8 cellular contexts compared by ENCODE assay signal in the genomic region with DNA sequence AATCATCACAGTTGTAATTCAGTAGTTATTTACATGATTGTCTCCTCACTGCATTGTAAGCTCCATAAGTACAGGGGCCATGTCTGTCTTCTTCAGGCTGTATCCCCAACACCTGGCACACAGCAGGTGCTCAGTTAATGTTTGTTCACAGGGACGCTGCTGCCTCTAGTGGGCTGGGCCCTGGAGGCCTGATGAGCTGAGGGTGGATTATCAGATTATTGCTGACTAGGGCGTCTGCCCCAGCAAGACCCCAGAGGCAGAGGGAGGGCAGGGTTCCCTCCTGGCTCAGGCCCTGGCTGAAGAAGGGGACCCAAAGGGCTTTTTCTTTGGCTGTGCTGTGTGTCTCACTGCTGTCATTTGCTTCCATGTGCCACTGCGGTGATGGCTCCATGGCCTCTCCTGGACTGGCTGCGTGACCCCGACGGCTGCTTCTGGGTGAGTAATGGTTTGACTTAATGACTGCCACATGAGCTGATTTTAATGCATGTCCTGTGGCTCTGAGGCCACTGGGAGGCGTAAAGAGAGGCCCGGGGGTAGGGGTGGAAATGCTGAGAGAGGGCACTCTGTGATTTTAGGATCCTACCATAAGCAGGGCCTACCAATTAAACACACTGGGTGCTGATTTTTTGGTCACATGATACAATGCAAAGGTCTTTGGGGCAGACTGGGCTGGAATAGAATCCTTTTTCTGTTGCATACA. TPM values are rescaled to one million over a fixed set of nuclear protein-coding genes. Genes with fewer than 3 reads are reported as not detected.
DNase-seq lines count a peak whose midpoint lies in the region; ATAC-seq and TF ChIP-seq lines count a peak whose summit lies in the region.

No MANE protein-coding gene starts in this region.

- peaks cover 15% of the 10 kb centered on the region for H3K4me1 ChIP-seq in CD4-positive, CD25-positive, alpha-beta regulatory T cell (ENCODE audit: control insufficient read depth, insufficient read depth, low read length, poor library complexity, severe bottlenecking)
- H3K4me1 ChIP-seq in HCT116 (ENCODE audit: control insufficient read depth in 1 of 2, insufficient read depth in 2 of 2, low read length in 2 of 2): peaks cover 4 to 5% of the 10 kb centered on the region in 2 experiments; a peak in 2 of 4 replicates

- H3K9me2 ChIP-seq in HCT116 (ENCODE audit: insufficient read depth): no peaks in the 10 kb centered on the region

- H3K4me1 Mint-ChIP-seq in CD4-positive, CD25-positive, alpha-beta regulatory T cell: peaks cover 0 to 55% (median 41%) of the 10 kb centered on the region in 4 donors
- H3K4me1 Mint-ChIP-seq in activated CD4-positive, alpha-beta T cell treated with anti-CD3 and anti-CD28 coated beads, Interleukin-2, amount 10 ng/mL, durations not matched to agents 7 days and 5 days: peaks cover 39% of the 10 kb centered on the region

- peak; percentile 56 for TF ChIP-seq RAD21 in HCT116 (IDR thresholded peaks at IDR 0.05; ENCODE audit: low read depth)

- no peaks in the 10 kb centered on the region for H3K27me3 ChIP-seq in CD4-positive, CD25-positive, alpha-beta regulatory T cell (ENCODE audit: control insufficient read depth, insufficient read depth, low read length)
- H3K27me3 ChIP-seq in HCT116 (ENCODE audit: insufficient read depth, low read length): no peaks in the 10 kb centered on the region

- no peaks in the 10 kb centered on the region for H3K27me3 Mint-ChIP-seq in CD4-positive, CD25-positive, alpha-beta regulatory T cell
- no peaks in the 10 kb centered on the region for H3K27me3 Mint-ChIP-seq in activated CD4-positive, alpha-beta T cell treated with anti-CD3 and anti-CD28 coated beads, Interleukin-2, amount 10 ng/mL, durations not matched to agents 7 days and 5 days

- TF ChIP-seq POLR2A in HCT116 (IDR thresholded peaks at IDR 0.05; ENCODE audit: borderline replicate concordance, extremely low read depth, insufficient read depth, insufficient read length): no peak

- intact Hi-C loops in HCT116 (cut with micrococcal nuclease): no loop called here

- H3K4me3 ChIP-seq in CD4-positive, CD25-positive, alpha-beta regulatory T cell (ENCODE audit: low read depth, low read length): no peak overlapping the region
- no peak overlapping the region for H3K4me3 ChIP-seq in HCT116 (replicated peaks in 1 of 2; ENCODE audit: low read depth in 1 of 2, low read length in 2 of 2)

- peak in 1 of 2 donors; percentile 36 for ATAC-seq in CD4-positive, CD25-positive, alpha-beta regulatory T cell (ENCODE audit: low read depth in 2 of 2)
- ATAC-seq in HCT116: peak; percentile 75
- ATAC-seq in GM21526 (IDR thresholded peaks at IDR 0.05; ENCODE audit: low FRiP score, unreplicated experiment): no peak
- no peak for ATAC-seq in esophagus mucosa

- H3K9ac ChIP-seq in HCT116 (ENCODE audit: low read length): no peak overlapping the region

- H2AFZ ChIP-seq in HCT116 (ENCODE audit: low read depth, low read length, poor library complexity, severe bottlenecking): no peak overlapping the region

- TF ChIP-seq CTCF in HCT116 (IDR thresholded peaks at IDR 0.05 in 2 of 3, conservative IDR thresholded peaks at IDR 0.05 in 1 of 3; ENCODE audit: borderline replicate concordance in 1 of 3, insufficient read depth in 1 of 3, low read depth in 2 of 3, low read length in 2 of 3): peak; percentile 51 to 60 (median 59)

- H3K27ac ChIP-seq in CD4-positive, CD25-positive, alpha-beta regulatory T cell (ENCODE audit: insufficient read depth, low read length, poor library complexity, severe bottlenecking): no peak overlapping the region
- H3K27ac ChIP-seq in HCT116 (ENCODE audit: low read depth, low read length): no peak overlapping the region

- POLR2A ChIA-PET in HCT116 (lab: Charles Lee): no interaction called here
- POLR2A ChIA-PET in activated CD4-positive, alpha-beta T cell treated with anti-CD3 and anti-CD28 coated beads, Interleukin-2, amount 10 ng/mL, durations not matched to agents 7 days and 5 days (lab: Charles Lee): interaction anchor here (0.7 kb wide), 1 partner anchor 258 kb away, joined by 4 read pairs; no protein-coding TSS in a partner anchor

- DNase-seq in CD4-positive, CD25-positive, alpha-beta regulatory T cell: peak in 2 of 3 donors; percentile 22 to 51
- DNase-seq in HCT116 (ENCODE audit: low read depth, low spot score) (no peak), islet precursor cell (peak; percentile 80), glomerular visceral epithelial cell (ENCODE audit: extremely low spot score) (no peak)
- DNase-seq in activated CD4-positive, alpha-beta T cell treated with anti-CD3 and anti-CD28 coated beads, Interleukin-2, amount 10 ng/mL, durations not matched to agents 7 days and 5 days: peak; percentile 26
- DNase-seq in stimulated activated CD4-positive, alpha-beta T cell treated with anti-CD3 and anti-CD28 coated beads, Interleukin-4, amount 100 ng/mL, for 4 hours: no peak

- H3K9me3 ChIP-seq in CD4-positive, CD25-positive, alpha-beta regulatory T cell (ENCODE audit: control insufficient read depth in 2 of 2, low read length in 2 of 2): no peaks in the 10 kb centered on the region
- H3K9me3 ChIP-seq in HCT116 (ENCODE audit: control insufficient read depth in 1 of 2, insufficient read depth in 1 of 2, low read depth in 1 of 2, low read length in 2 of 2): no peaks in the 10 kb centered on the region

- BruUV-seq in HCT116 (replicated peaks; lab: Mats Ljungman, UMichigan): no TSS peak

- CTCF ChIA-PET in HCT116 (lab: Charles Lee): interaction anchor here (0.5 to 2.6 kb wide), 10 partner anchors 9 to 309 kb away, joined by 3 to 28 read pairs (median 3); partner anchors contain the start of gene EPB41
- CTCF ChIA-PET in activated CD4-positive, alpha-beta T cell treated with anti-CD3 and anti-CD28 coated beads, Interleukin-2, amount 10 ng/mL, durations not matched to agents 7 days and 5 days (lab: Charles Lee): interaction anchor here (0.6 to 1.2 kb wide), 4 partner anchors 9 to 301 kb away, joined by 3 to 8 read pairs (median 3); no protein-coding TSS in a partner anchor

- H3K36me3 Mint-ChIP-seq in CD4-positive, CD25-positive, alpha-beta regulatory T cell: peaks cover 3% of the 10 kb centered on the region
- peaks cover 12% of the 10 kb centered on the region for H3K36me3 Mint-ChIP-seq in activated CD4-positive, alpha-beta T cell treated with anti-CD3 and anti-CD28 coated beads, Interleukin-2, amount 10 ng/mL, durations not matched to agents 7 days and 5 days (ENCODE audit: low read depth)

- no peaks in the 10 kb centered on the region for H3K36me3 ChIP-seq in CD4-positive, CD25-positive, alpha-beta regulatory T cell (ENCODE audit: control insufficient read depth, insufficient read depth, low read length)
- H3K36me3 ChIP-seq in HCT116 (ENCODE audit: control insufficient read depth in 1 of 2, insufficient read depth in 2 of 2, low read length in 2 of 2): no peaks in the 10 kb centered on the region

- H3K27ac Mint-ChIP-seq in CD4-positive, CD25-positive, alpha-beta regulatory T cell: peak overlapping the region in 1 of 3 donors; percentile 30
- H3K27ac Mint-ChIP-seq in activated CD4-positive, alpha-beta T cell treated with anti-CD3 and anti-CD28 coated beads, Interleukin-2, amount 10 ng/mL, durations not matched to agents 7 days and 5 days: peak overlapping the region; percentile 41

- RAD21 ChIA-PET in HCT116 (lab: Charles Lee; ENCODE audit: low non-redundant PET in 1 of 2, low total read pairs in 2 of 2, uncharacterized antibody in 2 of 2, unreplicated experiment in 2 of 2): interaction anchor here in 1 of 2 experiments (0.9 to 1.4 kb wide), 2 partner anchors 8 to 140 kb away, joined by 4 to 7 read pairs; no protein-coding TSS in a partner anchor

- H3K4me3 Mint-ChIP-seq in CD4-positive, CD25-positive, alpha-beta regulatory T cell: peak overlapping the region in 1 of 4 donors; percentile 26
- no peak overlapping the region for H3K4me3 Mint-ChIP-seq in activated CD4-positive, alpha-beta T cell treated with anti-CD3 and anti-CD28 coated beads, Interleukin-2, amount 10 ng/mL, durations not matched to agents 7 days and 5 days

- H3K79me2 ChIP-seq in HCT116 (ENCODE audit: insufficient read depth, low read length): no peaks in the 10 kb centered on the region

- no peak overlapping the region for H3K4me2 ChIP-seq in HCT116 (ENCODE audit: low read length)

- no peaks in the 10 kb centered on the region for H3K9me3 Mint-ChIP-seq in CD4-positive, CD25-positive, alpha-beta regulatory T cell
- H3K9me3 Mint-ChIP-seq in activated CD4-positive, alpha-beta T cell treated with anti-CD3 and anti-CD28 coated beads, Interleukin-2, amount 10 ng/mL, durations not matched to agents 7 days and 5 days: no peaks in the 10 kb centered on the region

- H4K20me1 ChIP-seq in HCT116 (ENCODE audit: insufficient read depth): no peaks in the 10 kb centered on the region

TF ChIP-seq in HCT116, 20 proteins besides CTCF, POLR2A, EP300 and RAD21 (continues in another document):
- no peak for TF ChIP-seq CBX3 (IDR thresholded peaks at IDR 0.05; ENCODE audit: low read depth)
- TF ChIP-seq SIN3A (IDR thresholded peaks at IDR 0.05; ENCODE audit: low read depth): no peak
- no peak for TF ChIP-seq ELF1 (IDR thresholded peaks at IDR 0.05; ENCODE audit: borderline replicate concordance, low read depth)

RNA-seq across cellular contexts. Expression of gene EPB41, which starts 20.8 kb away (rescaled TPM):
- 309 TPM for total RNA-seq in CD4-positive, CD25-positive, alpha-beta regulatory T cell
- polyA plus RNA-seq in CD4-positive, CD25-positive, alpha-beta regulatory T cell: 100 to 1,000 TPM; 118 to 163 (median 140) TPM
- total RNA-seq in HCT116 (2021; ENCODE audit: unreplicated experiment) (41.7 TPM), esophagus mucosa (33.0 TPM)
- 20.1 and 24.2 TPM in 2 replicates for polyA plus RNA-seq in HCT116 (2012)
- total RNA-seq in activated CD4-positive, alpha-beta T cell treated with anti-CD3 and anti-CD28 coated beads, Interleukin-2, amount 10 ng/mL, durations not matched to agents 7 days and 5 days: 100 to 1,000 TPM; 163 to 198 TPM

Comparison
In these comparisons a context has a peak if more than half of its experiments do, and no peak if none do; other contexts are left out.
1. DNase-seq: peak in CD4-positive, CD25-positive, alpha-beta regulatory T cell (2 of 3), activated CD4-positive, alpha-beta T cell treated with anti-CD3 and anti-CD28 coated beads, Interleukin-2, amount 10 ng/mL, durations not matched to agents 7 days and 5 days (single experiment) and islet precursor cell (single experiment); none in HCT116 (single experiment), glomerular visceral epithelial cell (single experiment) and stimulated activated CD4-positive, alpha-beta T cell treated with anti-CD3 and anti-CD28 coated beads, Interleukin-4, amount 100 ng/mL, for 4 hours (0 of 2).